In the genomic region with DNA sequence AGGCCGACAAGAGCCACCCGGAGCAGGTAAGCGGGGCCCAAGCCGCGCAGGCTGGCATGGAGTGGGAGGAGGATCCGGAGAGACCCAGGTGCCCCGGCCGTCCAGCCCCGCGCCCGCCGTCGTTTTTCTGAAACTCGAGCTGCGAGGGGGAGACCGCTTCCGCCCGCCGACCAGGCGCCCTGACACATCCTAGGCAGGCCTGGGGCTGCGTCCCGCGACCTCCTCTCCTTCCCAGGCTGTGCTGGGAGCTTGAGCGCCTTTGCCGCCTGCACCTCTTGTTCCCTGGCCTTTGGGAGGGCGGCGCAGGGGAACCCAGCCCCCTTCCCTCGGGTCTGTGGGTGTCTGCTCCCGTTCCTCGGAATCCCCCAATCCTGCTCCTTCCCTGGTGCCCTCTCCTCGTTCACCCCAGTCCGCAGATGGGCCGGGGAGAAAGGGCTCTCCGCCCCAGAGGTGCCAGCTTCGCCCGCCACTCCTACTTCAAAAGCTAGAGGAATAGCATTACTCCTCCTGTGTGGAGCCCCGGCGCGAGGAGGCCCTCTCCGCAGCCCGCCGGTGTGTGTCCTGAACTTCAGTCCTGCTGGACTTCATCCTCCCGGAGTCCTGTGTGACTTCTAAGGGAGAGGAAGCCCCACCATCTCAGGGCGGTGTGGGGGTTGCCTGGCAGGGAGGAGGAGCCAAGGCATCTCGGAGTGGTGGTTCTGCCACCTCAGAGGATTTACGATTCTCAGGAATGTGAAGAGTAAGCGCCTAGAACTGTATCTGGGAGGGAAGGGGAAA, we compare ENCODE assay signal across 1 cellular context.
A peak's percentile ranks its signal among the peaks of the same experiment; 100 is the strongest.
TF ChIP-seq lines count a peak whose summit lies in the region.

No MANE protein-coding gene starts in this region.

TF ChIP-seq in HepG2, 621 proteins besides CTCF, POLR2A, EP300 and RAD21 (continued from another document and continues in another):
- no peak for TF ChIP-seq ZNF367 (CRISPR knock-in tag; IDR thresholded peaks at IDR 0.05; ENCODE audit: borderline replicate concordance)
- TF ChIP-seq JUNB (CRISPR knock-in tag; IDR thresholded peaks at IDR 0.05; ENCODE audit: borderline replicate concordance) = no peak
- no peak for TF ChIP-seq POLR2AphosphoS5 (IDR thresholded peaks at IDR 0.05; ENCODE audit: low read depth, low read length)
- TF ChIP-seq ZNF747 (CRISPR knock-in tag; IDR thresholded peaks at IDR 0.05; ENCODE audit: borderline replicate concordance) = no peak
- no peak for TF ChIP-seq ZNF7 (CRISPR knock-in tag; IDR thresholded peaks at IDR 0.05)
- TF ChIP-seq CBX2 (IDR thresholded peaks at IDR 0.05; ENCODE audit: low read depth, low read length) = no peak
- no peak for TF ChIP-seq CBX2 (CRISPR knock-in tag; IDR thresholded peaks at IDR 0.05; ENCODE audit: low read depth)
- TF ChIP-seq, protein P1, sequence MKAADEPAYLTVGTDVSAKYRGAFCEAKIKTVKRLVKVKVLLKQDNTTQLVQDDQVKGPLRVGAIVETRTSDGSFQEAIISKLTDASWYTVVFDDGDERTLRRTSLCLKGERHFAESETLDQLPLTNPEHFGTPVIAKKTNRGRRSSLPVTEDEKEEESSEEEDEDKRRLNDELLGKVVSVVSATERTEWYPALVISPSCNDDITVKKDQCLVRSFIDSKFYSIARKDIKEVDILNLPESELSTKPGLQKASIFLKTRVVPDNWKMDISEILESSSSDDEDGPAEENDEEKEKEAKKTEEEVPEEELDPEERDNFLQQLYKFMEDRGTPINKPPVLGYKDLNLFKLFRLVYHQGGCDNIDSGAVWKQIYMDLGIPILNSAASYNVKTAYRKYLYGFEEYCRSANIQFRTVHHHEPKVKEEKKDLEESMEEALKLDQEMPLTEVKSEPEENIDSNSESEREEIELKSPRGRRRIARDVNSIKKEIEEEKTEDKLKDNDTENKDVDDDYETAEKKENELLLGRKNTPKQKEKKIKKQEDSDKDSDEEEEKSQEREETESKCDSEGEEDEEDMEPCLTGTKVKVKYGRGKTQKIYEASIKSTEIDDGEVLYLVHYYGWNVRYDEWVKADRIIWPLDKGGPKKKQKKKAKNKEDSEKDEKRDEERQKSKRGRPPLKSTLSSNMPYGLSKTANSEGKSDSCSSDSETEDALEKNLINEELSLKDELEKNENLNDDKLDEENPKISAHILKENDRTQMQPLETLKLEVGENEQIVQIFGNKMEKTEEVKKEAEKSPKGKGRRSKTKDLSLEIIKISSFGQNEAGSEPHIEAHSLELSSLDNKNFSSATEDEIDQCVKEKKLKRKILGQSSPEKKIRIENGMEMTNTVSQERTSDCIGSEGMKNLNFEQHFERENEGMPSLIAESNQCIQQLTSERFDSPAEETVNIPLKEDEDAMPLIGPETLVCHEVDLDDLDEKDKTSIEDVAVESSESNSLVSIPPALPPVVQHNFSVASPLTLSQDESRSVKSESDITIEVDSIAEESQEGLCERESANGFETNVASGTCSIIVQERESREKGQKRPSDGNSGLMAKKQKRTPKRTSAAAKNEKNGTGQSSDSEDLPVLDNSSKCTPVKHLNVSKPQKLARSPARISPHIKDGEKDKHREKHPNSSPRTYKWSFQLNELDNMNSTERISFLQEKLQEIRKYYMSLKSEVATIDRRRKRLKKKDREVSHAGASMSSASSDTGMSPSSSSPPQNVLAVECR (CRISPR knock-in tag; IDR thresholded peaks at IDR 0.05; ENCODE audit: borderline replicate concordance) = no peak
- no peak for TF ChIP-seq ZNF460 (CRISPR knock-in tag; IDR thresholded peaks at IDR 0.05; ENCODE audit: borderline replicate concordance)
- TF ChIP-seq ISX (CRISPR knock-in tag; conservative IDR thresholded peaks at IDR 0.05) = no peak
- no peak for TF ChIP-seq ZNF432 (CRISPR knock-in tag; IDR thresholded peaks at IDR 0.05; ENCODE audit: borderline replicate concordance)
- TF ChIP-seq DPF2 (CRISPR knock-in tag; IDR thresholded peaks at IDR 0.05; ENCODE audit: borderline replicate concordance, low read depth) = peak; percentile 45; the same call in 1 of the 2 replicates
- TF ChIP-seq ZBTB38 (CRISPR knock-in tag; IDR thresholded peaks at IDR 0.05) = no peak
- no peak for TF ChIP-seq ZBTB3 (CRISPR knock-in tag; IDR thresholded peaks at IDR 0.05; ENCODE audit: borderline replicate concordance, low read depth)
- TF ChIP-seq ZMYM4 (CRISPR knock-in tag; IDR thresholded peaks at IDR 0.05) = no peak
- TF ChIP-seq, protein P2, sequence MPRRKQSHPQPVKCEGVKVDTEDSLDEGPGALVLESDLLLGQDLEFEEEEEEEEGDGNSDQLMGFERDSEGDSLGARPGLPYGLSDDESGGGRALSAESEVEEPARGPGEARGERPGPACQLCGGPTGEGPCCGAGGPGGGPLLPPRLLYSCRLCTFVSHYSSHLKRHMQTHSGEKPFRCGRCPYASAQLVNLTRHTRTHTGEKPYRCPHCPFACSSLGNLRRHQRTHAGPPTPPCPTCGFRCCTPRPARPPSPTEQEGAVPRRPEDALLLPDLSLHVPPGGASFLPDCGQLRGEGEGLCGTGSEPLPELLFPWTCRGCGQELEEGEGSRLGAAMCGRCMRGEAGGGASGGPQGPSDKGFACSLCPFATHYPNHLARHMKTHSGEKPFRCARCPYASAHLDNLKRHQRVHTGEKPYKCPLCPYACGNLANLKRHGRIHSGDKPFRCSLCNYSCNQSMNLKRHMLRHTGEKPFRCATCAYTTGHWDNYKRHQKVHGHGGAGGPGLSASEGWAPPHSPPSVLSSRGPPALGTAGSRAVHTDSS (CRISPR knock-in tag; conservative IDR thresholded peaks at IDR 0.05) = no peak
- TF ChIP-seq MIER2 (CRISPR knock-in tag; IDR thresholded peaks at IDR 0.05) = no peak
- TF ChIP-seq, protein P3, sequence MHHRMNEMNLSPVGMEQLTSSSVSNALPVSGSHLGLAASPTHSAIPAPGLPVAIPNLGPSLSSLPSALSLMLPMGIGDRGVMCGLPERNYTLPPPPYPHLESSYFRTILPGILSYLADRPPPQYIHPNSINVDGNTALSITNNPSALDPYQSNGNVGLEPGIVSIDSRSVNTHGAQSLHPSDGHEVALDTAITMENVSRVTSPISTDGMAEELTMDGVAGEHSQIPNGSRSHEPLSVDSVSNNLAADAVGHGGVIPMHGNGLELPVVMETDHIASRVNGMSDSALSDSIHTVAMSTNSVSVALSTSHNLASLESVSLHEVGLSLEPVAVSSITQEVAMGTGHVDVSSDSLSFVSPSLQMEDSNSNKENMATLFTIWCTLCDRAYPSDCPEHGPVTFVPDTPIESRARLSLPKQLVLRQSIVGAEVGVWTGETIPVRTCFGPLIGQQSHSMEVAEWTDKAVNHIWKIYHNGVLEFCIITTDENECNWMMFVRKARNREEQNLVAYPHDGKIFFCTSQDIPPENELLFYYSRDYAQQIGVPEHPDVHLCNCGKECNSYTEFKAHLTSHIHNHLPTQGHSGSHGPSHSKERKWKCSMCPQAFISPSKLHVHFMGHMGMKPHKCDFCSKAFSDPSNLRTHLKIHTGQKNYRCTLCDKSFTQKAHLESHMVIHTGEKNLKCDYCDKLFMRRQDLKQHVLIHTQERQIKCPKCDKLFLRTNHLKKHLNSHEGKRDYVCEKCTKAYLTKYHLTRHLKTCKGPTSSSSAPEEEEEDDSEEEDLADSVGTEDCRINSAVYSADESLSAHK (CRISPR knock-in tag; IDR thresholded peaks at IDR 0.05; ENCODE audit: borderline replicate concordance) = no peak
- 0 out of 2 replicates have a peak, but pooled peaks have one; percentile 5 for TF ChIP-seq ZNF670 (CRISPR knock-in tag; IDR thresholded peaks at IDR 0.05; ENCODE audit: borderline replicate concordance)
- TF ChIP-seq, protein P4, sequence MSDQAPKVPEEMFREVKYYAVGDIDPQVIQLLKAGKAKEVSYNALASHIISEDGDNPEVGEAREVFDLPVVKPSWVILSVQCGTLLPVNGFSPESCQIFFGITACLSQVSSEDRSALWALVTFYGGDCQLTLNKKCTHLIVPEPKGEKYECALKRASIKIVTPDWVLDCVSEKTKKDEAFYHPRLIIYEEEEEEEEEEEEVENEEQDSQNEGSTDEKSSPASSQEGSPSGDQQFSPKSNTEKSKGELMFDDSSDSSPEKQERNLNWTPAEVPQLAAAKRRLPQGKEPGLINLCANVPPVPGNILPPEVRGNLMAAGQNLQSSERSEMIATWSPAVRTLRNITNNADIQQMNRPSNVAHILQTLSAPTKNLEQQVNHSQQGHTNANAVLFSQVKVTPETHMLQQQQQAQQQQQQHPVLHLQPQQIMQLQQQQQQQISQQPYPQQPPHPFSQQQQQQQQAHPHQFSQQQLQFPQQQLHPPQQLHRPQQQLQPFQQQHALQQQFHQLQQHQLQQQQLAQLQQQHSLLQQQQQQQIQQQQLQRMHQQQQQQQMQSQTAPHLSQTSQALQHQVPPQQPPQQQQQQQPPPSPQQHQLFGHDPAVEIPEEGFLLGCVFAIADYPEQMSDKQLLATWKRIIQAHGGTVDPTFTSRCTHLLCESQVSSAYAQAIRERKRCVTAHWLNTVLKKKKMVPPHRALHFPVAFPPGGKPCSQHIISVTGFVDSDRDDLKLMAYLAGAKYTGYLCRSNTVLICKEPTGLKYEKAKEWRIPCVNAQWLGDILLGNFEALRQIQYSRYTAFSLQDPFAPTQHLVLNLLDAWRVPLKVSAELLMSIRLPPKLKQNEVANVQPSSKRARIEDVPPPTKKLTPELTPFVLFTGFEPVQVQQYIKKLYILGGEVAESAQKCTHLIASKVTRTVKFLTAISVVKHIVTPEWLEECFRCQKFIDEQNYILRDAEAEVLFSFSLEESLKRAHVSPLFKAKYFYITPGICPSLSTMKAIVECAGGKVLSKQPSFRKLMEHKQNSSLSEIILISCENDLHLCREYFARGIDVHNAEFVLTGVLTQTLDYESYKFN (CRISPR knock-in tag; conservative IDR thresholded peaks at IDR 0.05) = no peak
- no peak for TF ChIP-seq TRIM24 (CRISPR knock-in tag; IDR thresholded peaks at IDR 0.05)
- no peak for TF ChIP-seq ZNF841 (CRISPR knock-in tag; IDR thresholded peaks at IDR 0.05; ENCODE audit: borderline replicate concordance)
- TF ChIP-seq, protein P5, sequence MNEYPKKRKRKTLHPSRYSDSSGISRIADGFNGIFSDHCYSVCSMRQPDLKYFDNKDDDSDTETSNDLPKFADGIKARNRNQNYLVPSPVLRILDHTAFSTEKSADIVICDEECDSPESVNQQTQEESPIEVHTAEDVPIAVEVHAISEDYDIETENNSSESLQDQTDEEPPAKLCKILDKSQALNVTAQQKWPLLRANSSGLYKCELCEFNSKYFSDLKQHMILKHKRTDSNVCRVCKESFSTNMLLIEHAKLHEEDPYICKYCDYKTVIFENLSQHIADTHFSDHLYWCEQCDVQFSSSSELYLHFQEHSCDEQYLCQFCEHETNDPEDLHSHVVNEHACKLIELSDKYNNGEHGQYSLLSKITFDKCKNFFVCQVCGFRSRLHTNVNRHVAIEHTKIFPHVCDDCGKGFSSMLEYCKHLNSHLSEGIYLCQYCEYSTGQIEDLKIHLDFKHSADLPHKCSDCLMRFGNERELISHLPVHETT (CRISPR knock-in tag; conservative IDR thresholded peaks at IDR 0.05) = no peak
- TF ChIP-seq, protein P6, sequence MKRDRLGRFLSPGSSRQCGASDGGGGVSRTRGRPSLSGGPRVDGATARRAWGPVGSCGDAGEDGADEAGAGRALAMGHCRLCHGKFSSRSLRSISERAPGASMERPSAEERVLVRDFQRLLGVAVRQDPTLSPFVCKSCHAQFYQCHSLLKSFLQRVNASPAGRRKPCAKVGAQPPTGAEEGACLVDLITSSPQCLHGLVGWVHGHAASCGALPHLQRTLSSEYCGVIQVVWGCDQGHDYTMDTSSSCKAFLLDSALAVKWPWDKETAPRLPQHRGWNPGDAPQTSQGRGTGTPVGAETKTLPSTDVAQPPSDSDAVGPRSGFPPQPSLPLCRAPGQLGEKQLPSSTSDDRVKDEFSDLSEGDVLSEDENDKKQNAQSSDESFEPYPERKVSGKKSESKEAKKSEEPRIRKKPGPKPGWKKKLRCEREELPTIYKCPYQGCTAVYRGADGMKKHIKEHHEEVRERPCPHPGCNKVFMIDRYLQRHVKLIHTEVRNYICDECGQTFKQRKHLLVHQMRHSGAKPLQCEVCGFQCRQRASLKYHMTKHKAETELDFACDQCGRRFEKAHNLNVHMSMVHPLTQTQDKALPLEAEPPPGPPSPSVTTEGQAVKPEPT (CRISPR knock-in tag; IDR thresholded peaks at IDR 0.05; ENCODE audit: low read depth) = no peak
- no peak for TF ChIP-seq KLF13 (CRISPR knock-in tag; IDR thresholded peaks at IDR 0.05)
- no peak for TF ChIP-seq CENPX (CRISPR knock-in tag; IDR thresholded peaks at IDR 0.05)
- no peak for TF ChIP-seq ZNF567 (CRISPR knock-in tag; IDR thresholded peaks at IDR 0.05; ENCODE audit: borderline replicate concordance)
- no peak for TF ChIP-seq RBFOX2 (IDR thresholded peaks at IDR 0.05; ENCODE audit: low read depth, low read length)
- no peak for TF ChIP-seq ARNT2 (CRISPR knock-in tag; IDR thresholded peaks at IDR 0.05; ENCODE audit: low read depth)
- TF ChIP-seq, protein P7, sequence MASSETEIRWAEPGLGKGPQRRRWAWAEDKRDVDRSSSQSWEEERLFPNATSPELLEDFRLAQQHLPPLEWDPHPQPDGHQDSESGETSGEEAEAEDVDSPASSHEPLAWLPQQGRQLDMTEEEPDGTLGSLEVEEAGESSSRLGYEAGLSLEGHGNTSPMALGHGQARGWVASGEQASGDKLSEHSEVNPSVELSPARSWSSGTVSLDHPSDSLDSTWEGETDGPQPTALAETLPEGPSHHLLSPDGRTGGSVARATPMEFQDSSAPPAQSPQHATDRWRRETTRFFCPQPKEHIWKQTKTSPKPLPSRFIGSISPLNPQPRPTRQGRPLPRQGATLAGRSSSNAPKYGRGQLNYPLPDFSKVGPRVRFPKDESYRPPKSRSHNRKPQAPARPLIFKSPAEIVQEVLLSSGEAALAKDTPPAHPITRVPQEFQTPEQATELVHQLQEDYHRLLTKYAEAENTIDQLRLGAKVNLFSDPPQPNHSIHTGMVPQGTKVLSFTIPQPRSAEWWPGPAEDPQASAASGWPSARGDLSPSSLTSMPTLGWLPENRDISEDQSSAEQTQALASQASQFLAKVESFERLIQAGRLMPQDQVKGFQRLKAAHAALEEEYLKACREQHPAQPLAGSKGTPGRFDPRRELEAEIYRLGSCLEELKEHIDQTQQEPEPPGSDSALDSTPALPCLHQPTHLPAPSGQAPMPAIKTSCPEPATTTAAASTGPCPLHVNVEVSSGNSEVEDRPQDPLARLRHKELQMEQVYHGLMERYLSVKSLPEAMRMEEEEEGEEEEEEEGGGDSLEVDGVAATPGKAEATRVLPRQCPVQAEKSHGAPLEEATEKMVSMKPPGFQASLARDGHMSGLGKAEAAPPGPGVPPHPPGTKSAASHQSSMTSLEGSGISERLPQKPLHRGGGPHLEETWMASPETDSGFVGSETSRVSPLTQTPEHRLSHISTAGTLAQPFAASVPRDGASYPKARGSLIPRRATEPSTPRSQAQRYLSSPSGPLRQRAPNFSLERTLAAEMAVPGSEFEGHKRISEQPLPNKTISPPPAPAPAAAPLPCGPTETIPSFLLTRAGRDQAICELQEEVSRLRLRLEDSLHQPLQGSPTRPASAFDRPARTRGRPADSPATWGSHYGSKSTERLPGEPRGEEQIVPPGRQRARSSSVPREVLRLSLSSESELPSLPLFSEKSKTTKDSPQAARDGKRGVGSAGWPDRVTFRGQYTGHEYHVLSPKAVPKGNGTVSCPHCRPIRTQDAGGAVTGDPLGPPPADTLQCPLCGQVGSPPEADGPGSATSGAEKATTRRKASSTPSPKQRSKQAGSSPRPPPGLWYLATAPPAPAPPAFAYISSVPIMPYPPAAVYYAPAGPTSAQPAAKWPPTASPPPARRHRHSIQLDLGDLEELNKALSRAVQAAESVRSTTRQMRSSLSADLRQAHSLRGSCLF (CRISPR knock-in tag; IDR thresholded peaks at IDR 0.05; ENCODE audit: borderline replicate concordance) = no peak
